In genomic region chr3:122680381-122681293, GRCh38 we compare ENCODE assay signal across 8 cellular contexts. TPM values are rescaled to one million over a fixed set of nuclear protein-coding genes. Genes with fewer than 3 reads are reported as not detected.
DNase-seq lines count a peak whose midpoint lies in the region; ATAC-seq, FAIRE-seq and TF ChIP-seq lines count a peak whose summit lies in the region.

A gene with protein sequence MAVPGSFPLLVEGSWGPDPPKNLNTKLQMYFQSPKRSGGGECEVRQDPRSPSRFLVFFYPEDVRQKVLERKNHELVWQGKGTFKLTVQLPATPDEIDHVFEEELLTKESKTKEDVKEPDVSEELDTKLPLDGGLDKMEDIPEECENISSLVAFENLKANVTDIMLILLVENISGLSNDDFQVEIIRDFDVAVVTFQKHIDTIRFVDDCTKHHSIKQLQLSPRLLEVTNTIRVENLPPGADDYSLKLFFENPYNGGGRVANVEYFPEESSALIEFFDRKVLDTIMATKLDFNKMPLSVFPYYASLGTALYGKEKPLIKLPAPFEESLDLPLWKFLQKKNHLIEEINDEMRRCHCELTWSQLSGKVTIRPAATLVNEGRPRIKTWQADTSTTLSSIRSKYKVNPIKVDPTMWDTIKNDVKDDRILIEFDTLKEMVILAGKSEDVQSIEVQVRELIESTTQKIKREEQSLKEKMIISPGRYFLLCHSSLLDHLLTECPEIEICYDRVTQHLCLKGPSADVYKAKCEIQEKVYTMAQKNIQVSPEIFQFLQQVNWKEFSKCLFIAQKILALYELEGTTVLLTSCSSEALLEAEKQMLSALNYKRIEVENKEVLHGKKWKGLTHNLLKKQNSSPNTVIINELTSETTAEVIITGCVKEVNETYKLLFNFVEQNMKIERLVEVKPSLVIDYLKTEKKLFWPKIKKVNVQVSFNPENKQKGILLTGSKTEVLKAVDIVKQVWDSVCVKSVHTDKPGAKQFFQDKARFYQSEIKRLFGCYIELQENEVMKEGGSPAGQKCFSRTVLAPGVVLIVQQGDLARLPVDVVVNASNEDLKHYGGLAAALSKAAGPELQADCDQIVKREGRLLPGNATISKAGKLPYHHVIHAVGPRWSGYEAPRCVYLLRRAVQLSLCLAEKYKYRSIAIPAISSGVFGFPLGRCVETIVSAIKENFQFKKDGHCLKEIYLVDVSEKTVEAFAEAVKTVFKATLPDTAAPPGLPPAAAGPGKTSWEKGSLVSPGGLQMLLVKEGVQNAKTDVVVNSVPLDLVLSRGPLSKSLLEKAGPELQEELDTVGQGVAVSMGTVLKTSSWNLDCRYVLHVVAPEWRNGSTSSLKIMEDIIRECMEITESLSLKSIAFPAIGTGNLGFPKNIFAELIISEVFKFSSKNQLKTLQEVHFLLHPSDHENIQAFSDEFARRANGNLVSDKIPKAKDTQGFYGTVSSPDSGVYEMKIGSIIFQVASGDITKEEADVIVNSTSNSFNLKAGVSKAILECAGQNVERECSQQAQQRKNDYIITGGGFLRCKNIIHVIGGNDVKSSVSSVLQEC (N-terminal part only) (plus strand): TSS chr3:122680839. CDS start chr3:122680884, 45 bp downstream.

- intact Hi-C loops in Right ventricle myocardium inferior (cut with DNase I), result loop anchor here (2.0 kb wide), 1 partner anchor 296 kb away; the partner anchor contains the start of gene FAM162A
- intact Hi-C loops in pancreas (cut with DNase I), result loop anchor here in 1 of 3 donors (5.0 to 10.0 kb wide), 2 partner anchors 118 to 286 kb away; partner anchors contain the start of genes DTX3L and PARP9

- H3K9me3 ChIP-seq in pancreas (no peaks in the 10 kb centered on the region), tibial nerve (peaks cover 0 to 4% (median 0%) of the 10 kb centered on the region in 4 donors)

- H3K4me3 ChIP-seq in pancreas (peak within 1 kb of the TSS; percentile 58 to 88 (median 74)), tibial nerve (peak within 1 kb of the TSS; percentile 88 to 96 (median 91))

- H3K27me3 ChIP-seq in pancreas (no peaks in the 10 kb centered on the region), tibial nerve (no peaks in the 10 kb centered on the region)

- TF ChIP-seq CTCF in pancreas (IDR thresholded peaks at IDR 0.05), result no peak
- peak in 4 of 5 experiments; percentile 9 to 58 (median 30) for TF ChIP-seq CTCF in tibial nerve (IDR thresholded peaks at IDR 0.05)

- H3K4me3 Mint-ChIP-seq in activated naive CD8-positive, alpha-beta T cell treated with anti-CD3 and anti-CD28 coated beads, Interleukin-2, amount 50 U/mL, for 24 hours, result peak within 1 kb of the TSS; percentile 97

- peak in 1 of 2 donors; percentile 71 for TF ChIP-seq EP300 in tibial nerve (IDR thresholded peaks at IDR 0.05)

- peak within 1 kb of the TSS; percentile 94 for H3K27ac Mint-ChIP-seq in activated naive CD8-positive, alpha-beta T cell treated with anti-CD3 and anti-CD28 coated beads, Interleukin-2, amount 50 U/mL, for 24 hours

- peaks cover 51% of the 10 kb centered on the region for H3K4me1 Mint-ChIP-seq in activated naive CD8-positive, alpha-beta T cell treated with anti-CD3 and anti-CD28 coated beads, Interleukin-2, amount 50 U/mL, for 24 hours

- H3K4me1 ChIP-seq in pancreas (peaks cover 0 to 16% (median 0%) of the 10 kb centered on the region in 3 donors), tibial nerve (peaks cover 0 to 38% (median 13%) of the 10 kb centered on the region in 4 donors)

- FAIRE-seq in pancreas (lab: Jason Lieb, UNC), result no peak

- no peaks in the 10 kb centered on the region for H3K36me3 ChIP-seq in pancreas
- no peaks in the 10 kb centered on the region for H3K36me3 ChIP-seq in tibial nerve

- WGBS in pancreas, 2 donors, result 0% methylated on average over 66 of the region's 66 CpGs
- WGBS in tibial nerve, 2 donors, result 0 to 1% methylated on average over 50 to 57 of the region's 66 CpGs

- H3K9me3 Mint-ChIP-seq in activated naive CD8-positive, alpha-beta T cell treated with anti-CD3 and anti-CD28 coated beads, Interleukin-2, amount 50 U/mL, for 24 hours, result no peaks in the 10 kb centered on the region

- H3K27ac ChIP-seq in pancreas (peak within 1 kb of the TSS; percentile 74 to 96 (median 88)), tibial nerve (peak within 1 kb of the TSS; percentile 98 to 99 (median 98))

- DNase-seq in AG20443 (ENCODE audit: low spot score), result peak; percentile 80
- DNase-seq in HUDEP-2 (lab: John Stamatoyannopoulos, UW; ENCODE audit: unreplicated experiment in 76 of 76), result peak in 59 of 76 experiments; percentile 4 to 67 (median 40)
- peak; percentile 40 for DNase-seq in T follicular helper cell (ENCODE audit: low read depth)
- DNase-seq in activated naive CD8-positive, alpha-beta T cell treated with anti-CD3 and anti-CD28 coated beads, Interleukin-2, amount 50 U/mL, for 24 hours, result peak; percentile 70
- DNase-seq in Right ventricle myocardium inferior (ENCODE audit: missing footprints), result peak; percentile 86
- DNase-seq in pancreas, result peak; percentile 73 to 84 (median 79)
- peak; percentile 37 to 65 for DNase-seq in tibial nerve (ENCODE audit: low spot score in 2 of 2)

- peak; percentile 44 for ATAC-seq in GM19035 (IDR thresholded peaks at IDR 0.05; ENCODE audit: unreplicated experiment)
- ATAC-seq in activated naive CD8-positive, alpha-beta T cell treated with anti-CD3 and anti-CD28 coated beads, Interleukin-2, amount 50 U/mL, for 24 hours, result peak; percentile 51
- ATAC-seq in Right ventricle myocardium inferior, result peak; percentile 85
- peak; percentile 80 to 89 (median 84) for ATAC-seq in pancreas

- H3K36me3 Mint-ChIP-seq in activated naive CD8-positive, alpha-beta T cell treated with anti-CD3 and anti-CD28 coated beads, Interleukin-2, amount 50 U/mL, for 24 hours (ENCODE audit: low read depth), result peaks cover 19% of the 10 kb centered on the region

- peak; percentile 15 to 45 for TF ChIP-seq POLR2A in tibial nerve (IDR thresholded peaks at IDR 0.05)

- H3K27me3 Mint-ChIP-seq in activated naive CD8-positive, alpha-beta T cell treated with anti-CD3 and anti-CD28 coated beads, Interleukin-2, amount 50 U/mL, for 24 hours, result no peaks in the 10 kb centered on the region

RNA-seq across cellular contexts. Expression of the gene that starts here (rescaled TPM):
- total RNA-seq in Right ventricle myocardium inferior (12.0 TPM), pancreas (10 to 100 TPM in 5 of 6 donors, 1 to 10 TPM in 1; 7.6 to 27.7 (median 13.4) TPM), tibial nerve (10 to 100 TPM; 31.6 to 56.2 (median 38.4) TPM)
- polyA plus RNA-seq in pancreas, result 10 to 100 TPM in 1 of 2 donors, 1 to 10 TPM in 1; 7.2 to 11.3 TPM

Comparison
In these comparisons a context has a peak if more than half of its experiments do, and no peak if none do; other contexts are left out.
1. Peak in every context shown above with its lines: DNase-seq, ATAC-seq, H3K4me3 ChIP-seq and H3K27ac ChIP-seq.
2. CTCF ChIP-seq: peak in tibial nerve (4 of 5); none in pancreas (0 of 4).